Comparison of ENCODE assay signal across 14 cellular contexts in genomic region chr11:64676253-64676615, GRCh38.
"Had no signal": no experiment of that assay in that cellular context is flagged by ENCODE, and none has a peak within 500 bp of the region (broad histone marks: within the 10 kb centered on the region; RNA-seq: fewer than 3 reads in every experiment).

No MANE protein-coding gene starts in this region.

- H3K9ac ChIP-seq: parathyroid adenoma had no signal

- H3K27ac Mint-ChIP-seq: activated CD4-positive, alpha-beta memory T cell treated with anti-CD3 and anti-CD28 coated beads for 36 hours; activated naive CD4-positive, alpha-beta T cell treated with anti-CD3 and anti-CD28 coated beads for 36 hours; activated T-cell treated with anti-CD3 and anti-CD28 coated beads, Interleukin-2, amount 50 U/mL, for 24 hours; natural killer cell had no signal

- DNase-seq: activated CD4-positive, alpha-beta memory T cell treated with anti-CD3 and anti-CD28 coated beads for 36 hours; activated CD4-positive, alpha-beta T cell treated with anti-CD3 and anti-CD28 coated beads for 4 hours; activated naive CD4-positive, alpha-beta T cell treated with anti-CD3 and anti-CD28 coated beads for 36 hours; activated T-cell treated with anti-CD3 and anti-CD28 coated beads, Interleukin-2, amount 50 U/mL, for 24 hours; body of pancreas; central memory CD4-positive, alpha-beta T cell; colonic mucosa; erythroblast; natural killer cell; stimulated activated naive CD4-positive, alpha-beta T cell; SW 1271; tibial artery had no signal

- H3K4me3 Mint-ChIP-seq: activated CD4-positive, alpha-beta memory T cell treated with anti-CD3 and anti-CD28 coated beads for 36 hours; activated naive CD4-positive, alpha-beta T cell treated with anti-CD3 and anti-CD28 coated beads for 36 hours; activated T-cell treated with anti-CD3 and anti-CD28 coated beads, Interleukin-2, amount 50 U/mL, for 24 hours; natural killer cell had no signal

- H3K27ac ChIP-seq: body of pancreas, colonic mucosa, neutrophil, parathyroid adenoma had no signal

- H3K36me3 Mint-ChIP-seq: activated CD4-positive, alpha-beta memory T cell treated with anti-CD3 and anti-CD28 coated beads for 36 hours; natural killer cell had no signal

- H3K36me3 ChIP-seq: colonic mucosa, neutrophil, tibial artery had no signal

- H3K4me3 ChIP-seq: body of pancreas, colonic mucosa, tibial artery had no signal

- H3K9me3 ChIP-seq: body of pancreas, colonic mucosa, neutrophil, tibial artery had no signal

- H3K27me3 ChIP-seq: body of pancreas, colonic mucosa, tibial artery had no signal

- H3K9me3 Mint-ChIP-seq: activated CD4-positive, alpha-beta memory T cell treated with anti-CD3 and anti-CD28 coated beads for 36 hours; activated naive CD4-positive, alpha-beta T cell treated with anti-CD3 and anti-CD28 coated beads for 36 hours; activated T-cell treated with anti-CD3 and anti-CD28 coated beads, Interleukin-2, amount 50 U/mL, for 24 hours; natural killer cell had no signal

- H3K4me1 ChIP-seq: colonic mucosa, parathyroid adenoma had no signal

- H2AFZ ChIP-seq: parathyroid adenoma had no signal
